ENCODE assay signal across 31 cellular contexts in the genomic region with DNA sequence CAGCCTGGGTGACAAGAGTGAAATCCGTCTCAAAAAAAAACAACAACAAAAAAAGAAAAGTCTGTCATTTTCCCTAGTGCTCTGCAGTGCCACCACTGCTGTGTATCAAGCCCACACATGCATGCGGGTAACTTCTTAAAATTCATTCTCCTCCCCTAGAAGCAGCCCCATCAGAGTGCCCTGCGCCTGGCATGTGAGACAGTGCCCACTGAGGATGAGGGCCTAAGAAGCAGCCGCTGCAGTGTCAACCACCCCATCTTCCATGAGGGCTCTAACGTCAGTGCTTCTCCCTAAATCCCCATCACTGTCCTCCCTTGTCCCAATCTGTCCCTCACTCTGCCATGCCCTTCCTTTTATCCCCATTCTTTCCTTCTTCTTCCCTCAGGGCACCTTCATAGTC. TPM values are rescaled to one million over a fixed set of nuclear protein-coding genes. Genes with fewer than 3 reads are reported as not detected.
"Had no signal": no experiment of that assay in that cellular context is flagged by ENCODE, and none has a peak within 500 bp of the region (broad histone marks: within the 10 kb centered on the region; RNA-seq: fewer than 3 reads in every experiment).

No MANE protein-coding gene starts in this region.

- H3K4me3 ChIP-seq: adrenal gland, body of pancreas, colonic mucosa, esophagus squamous epithelium had no signal

- H3K4me1 ChIP-seq: adrenal gland, body of pancreas, colonic mucosa, esophagus squamous epithelium had no signal

- ATAC-seq: activated naive CD8-positive, alpha-beta T cell treated with anti-CD3 and anti-CD28 coated beads, Interleukin-2, amount 50 U/mL, for 24 hours; activated T-cell treated with anti-CD3 and anti-CD28 coated beads, Interleukin-2, amount 50 U/mL, for 4 hours; activated T-helper 17 cell treated with anti-CD3 and anti-CD28 coated beads, Interleukin-2, amount 50 U/mL, for 72 hours; body of pancreas; WTC11 had no signal

- DNase-seq: activated CD4-positive, alpha-beta memory T cell treated with anti-CD3 and anti-CD28 coated beads for 36 hours; activated CD4-positive, alpha-beta T cell treated with anti-CD3 and anti-CD28 coated beads for 1 hour; activated CD4-positive, alpha-beta T cell treated with anti-CD3 and anti-CD28 coated beads for 4 hours; activated CD4-positive, alpha-beta T cell treated with anti-CD3 and anti-CD28 coated beads, Interleukin-2, amount 50 U/mL, for 1 hour; activated CD8-positive, alpha-beta memory T cell treated with anti-CD3 and anti-CD28 coated beads for 24 hours; activated effector memory CD4-positive, alpha-beta T cell treated with anti-CD3 and anti-CD28 coated beads, Interleukin-2, amount 50 U/mL, for 16 hours; activated naive CD4-positive, alpha-beta T cell treated with anti-CD3 and anti-CD28 coated beads for 36 hours; activated naive CD8-positive, alpha-beta T cell treated with anti-CD3 and anti-CD28 coated beads for 36 hours; activated naive CD8-positive, alpha-beta T cell treated with anti-CD3 and anti-CD28 coated beads, Interleukin-2, amount 50 U/mL, for 24 hours; activated T-cell treated with anti-CD3 and anti-CD28 coated beads, Interleukin-2, amount 50 U/mL, for 4 hours; adrenal gland; amygdala; body of pancreas; caudate nucleus; colonic mucosa; effector CD8-positive, alpha-beta T cell; esophagus squamous epithelium; head of caudate nucleus; T-helper 2 cell had no signal

- H3K9me3 Mint-ChIP-seq: activated CD4-positive, alpha-beta memory T cell treated with anti-CD3 and anti-CD28 coated beads for 36 hours; activated naive CD4-positive, alpha-beta T cell treated with anti-CD3 and anti-CD28 coated beads for 36 hours; activated naive CD4-positive, alpha-beta T cell treated with anti-CD3 and anti-CD28 coated beads, Interleukin-2, amount 50 U/mL, for 24 hours; activated naive CD8-positive, alpha-beta T cell treated with anti-CD3 and anti-CD28 coated beads, Interleukin-2, amount 50 U/mL, for 24 hours; activated T-cell treated with anti-CD3 and anti-CD28 coated beads, Interleukin-2, amount 50 U/mL, for 4 hours; activated T-helper 17 cell treated with anti-CD3 and anti-CD28 coated beads, Interleukin-2, amount 50 U/mL, for 72 hours had no signal

- FAIRE-seq: endometrium, endothelial cell of umbilical vein, frontal cortex had no signal

- H3K27me3 ChIP-seq: adrenal gland, colonic mucosa had no signal

- H3K9me3 ChIP-seq: adrenal gland, body of pancreas, colonic mucosa, esophagus squamous epithelium had no signal

- H3K27ac Mint-ChIP-seq: activated CD4-positive, alpha-beta memory T cell treated with anti-CD3 and anti-CD28 coated beads for 36 hours; activated naive CD4-positive, alpha-beta T cell treated with anti-CD3 and anti-CD28 coated beads for 36 hours; activated naive CD8-positive, alpha-beta T cell treated with anti-CD3 and anti-CD28 coated beads for 36 hours; activated naive CD8-positive, alpha-beta T cell treated with anti-CD3 and anti-CD28 coated beads, Interleukin-2, amount 50 U/mL, for 24 hours; activated T-helper 17 cell treated with anti-CD3 and anti-CD28 coated beads, Interleukin-2, amount 50 U/mL, for 72 hours; WTC11 had no signal

- H3K4me3 Mint-ChIP-seq: activated CD4-positive, alpha-beta memory T cell treated with anti-CD3 and anti-CD28 coated beads for 36 hours; activated naive CD4-positive, alpha-beta T cell treated with anti-CD3 and anti-CD28 coated beads for 36 hours; activated naive CD4-positive, alpha-beta T cell treated with anti-CD3 and anti-CD28 coated beads, Interleukin-2, amount 50 U/mL, for 24 hours; activated naive CD8-positive, alpha-beta T cell treated with anti-CD3 and anti-CD28 coated beads for 36 hours; activated naive CD8-positive, alpha-beta T cell treated with anti-CD3 and anti-CD28 coated beads, Interleukin-2, amount 50 U/mL, for 24 hours; activated T-cell treated with anti-CD3 and anti-CD28 coated beads, Interleukin-2, amount 50 U/mL, for 4 hours; activated T-helper 17 cell treated with anti-CD3 and anti-CD28 coated beads, Interleukin-2, amount 50 U/mL, for 72 hours; WTC11 had no signal

- H3K36me3 ChIP-seq: adrenal gland, colonic mucosa, esophagus squamous epithelium had no signal

- H3K4me1 Mint-ChIP-seq: WTC11 had no signal

- H3K36me3 Mint-ChIP-seq: activated CD4-positive, alpha-beta memory T cell treated with anti-CD3 and anti-CD28 coated beads for 36 hours; activated naive CD4-positive, alpha-beta T cell treated with anti-CD3 and anti-CD28 coated beads, Interleukin-2, amount 50 U/mL, for 24 hours; activated naive CD8-positive, alpha-beta T cell treated with anti-CD3 and anti-CD28 coated beads for 36 hours; WTC11 had no signal

- H3K27ac ChIP-seq: adrenal gland, body of pancreas, colonic mucosa, epithelial cell of prostate, esophagus squamous epithelium, VCaP had no signal

RNA-seq across cellular contexts. Expression of a gene that starts 10.2 kb away (rescaled TPM):
- total RNA-seq: activated CD4-positive, alpha-beta memory T cell treated with anti-CD3 and anti-CD28 coated beads for 36 hours; activated naive CD4-positive, alpha-beta T cell treated with anti-CD3 and anti-CD28 coated beads for 36 hours; activated naive CD8-positive, alpha-beta T cell treated with anti-CD3 and anti-CD28 coated beads for 36 hours; activated T-cell treated with anti-CD3 and anti-CD28 coated beads, Interleukin-2, amount 50 U/mL, for 4 hours; activated T-helper 17 cell treated with anti-CD3 and anti-CD28 coated beads, Interleukin-2, amount 50 U/mL, for 72 hours; adrenal gland; body of pancreas; colonic mucosa; dermis microvascular lymphatic vessel endothelial cell; endothelial cell of umbilical vein; esophagus squamous epithelium; fibroblast of lung; fibroblast of villous mesenchyme; frontal cortex; T-helper 1 cell treated with Interleukin-12 subunit alpha and Interleukin-12 subunit beta and Interleukin-4 antibody, amounts not matched to agents 30 ng/mL and 1 ng/mL, for 36 hours; WTC11 had no signal
- polyA plus RNA-seq: endothelial cell of umbilical vein, fibroblast of lung had no signal

RNA-seq across cellular contexts. Expression of a gene that starts 24.8 kb away (rescaled TPM):
- total RNA-seq: activated CD4-positive, alpha-beta memory T cell treated with anti-CD3 and anti-CD28 coated beads for 36 hours; activated naive CD4-positive, alpha-beta T cell treated with anti-CD3 and anti-CD28 coated beads for 36 hours; activated naive CD8-positive, alpha-beta T cell treated with anti-CD3 and anti-CD28 coated beads for 36 hours; activated T-helper 17 cell treated with anti-CD3 and anti-CD28 coated beads, Interleukin-2, amount 50 U/mL, for 72 hours; body of pancreas; dermis microvascular lymphatic vessel endothelial cell; endothelial cell of umbilical vein; fibroblast of lung; fibroblast of villous mesenchyme; frontal cortex; T-helper 1 cell treated with Interleukin-12 subunit alpha and Interleukin-12 subunit beta and Interleukin-4 antibody, amounts not matched to agents 30 ng/mL and 1 ng/mL, for 36 hours; WTC11 had no signal
- polyA plus RNA-seq: endothelial cell of umbilical vein, fibroblast of lung had no signal
